In genomic region chrX:97402903-97403302, GRCh38 we compare ENCODE assay signal across 19 cellular contexts.
DNase-seq lines count a peak whose midpoint lies in the region; ATAC-seq and TF ChIP-seq lines count a peak whose summit lies in the region.
"Had no signal": no experiment of that assay in that cellular context is flagged by ENCODE, and none has a peak within 500 bp of the region (broad histone marks: within the 10 kb centered on the region; RNA-seq: fewer than 3 reads in every experiment).

No MANE protein-coding gene starts in this region.

- H3K27ac Mint-ChIP-seq in activated T-cell treated with anti-CD3 and anti-CD28 coated beads, Interleukin-2, amount 50 U/mL, for 24 hours = peak overlapping the region; percentile 74
- H3K27ac Mint-ChIP-seq in nephron progenitor cell = peak overlapping the region; percentile 54

- H3K9me3 ChIP-seq in MM.1S (replicated peaks; ENCODE audit: insufficient read depth, low read length) (no peaks in the 10 kb centered on the region), BE2C (no peaks in the 10 kb centered on the region)
- H3K9me3 ChIP-seq: SJCRH30 had no signal

- no peak overlapping the region for H3K9ac ChIP-seq in MM.1S (ENCODE audit: low read length)
- H3K9ac ChIP-seq: GM23248 had no signal

- peaks cover 50% of the 10 kb centered on the region for H3F3A ChIP-seq in MM.1S (ENCODE audit: insufficient read depth, low read length)

- H3K27me3 Mint-ChIP-seq in activated T-cell treated with anti-CD3 and anti-CD28 coated beads, Interleukin-2, amount 50 U/mL, for 24 hours = peaks cover 21% of the 10 kb centered on the region
- no peaks in the 10 kb centered on the region for H3K27me3 Mint-ChIP-seq in nephron progenitor cell (ENCODE audit: low read depth, poor library complexity)

- H3K4me3 ChIP-seq in GM12865 (ENCODE audit: low read depth, low read length) (no peak overlapping the region), MM.1S (ENCODE audit: low read length) (no peak overlapping the region), BE2C (ENCODE audit: low read depth, low read length) (no peak overlapping the region)
- H3K4me3 ChIP-seq: GM23248, PC-9, SJCRH30 had no signal

- H3K4me2 ChIP-seq in MM.1S (ENCODE audit: low read depth, low read length) = peak overlapping the region; percentile 74; the same call in 1 of the 2 replicates
- H3K4me2 ChIP-seq: PC-9 had no signal

- no peaks in the 10 kb centered on the region for H3K9me3 Mint-ChIP-seq in activated T-cell treated with anti-CD3 and anti-CD28 coated beads, Interleukin-2, amount 50 U/mL, for 24 hours
- H3K9me3 Mint-ChIP-seq in nephron progenitor cell = no peaks in the 10 kb centered on the region

- H3K27me3 ChIP-seq in MM.1S (replicated peaks; ENCODE audit: insufficient read depth, low read length) (no peaks in the 10 kb centered on the region), BE2C (no peaks in the 10 kb centered on the region)
- H3K27me3 ChIP-seq: SJCRH30 had no signal

- H4K20me1 ChIP-seq in MM.1S (ENCODE audit: insufficient read depth, low read length) = no peaks in the 10 kb centered on the region

- H3K36me3 Mint-ChIP-seq in activated T-cell treated with anti-CD3 and anti-CD28 coated beads, Interleukin-2, amount 50 U/mL, for 24 hours (ENCODE audit: low read depth) = no peaks in the 10 kb centered on the region
- H3K36me3 Mint-ChIP-seq in nephron progenitor cell (ENCODE audit: low read depth) = no peaks in the 10 kb centered on the region

- no peaks in the 10 kb centered on the region for H3K79me2 ChIP-seq in MM.1S (ENCODE audit: low read length)

- ATAC-seq in HG02571 (IDR thresholded peaks at IDR 0.05; ENCODE audit: unreplicated experiment) = no peak

- TF ChIP-seq CTCF in GM12865 (IDR thresholded peaks at IDR 0.05; ENCODE audit: insufficient read depth, low read depth, low read length, missing control alignments) = no peak
- no peak for TF ChIP-seq CTCF in MM.1S (IDR thresholded peaks at IDR 0.05; ENCODE audit: low read length)
- TF ChIP-seq CTCF in nephron progenitor cell (IDR thresholded peaks at IDR 0.05) = no peak
- TF ChIP-seq CTCF in BE2C (IDR thresholded peaks at IDR 0.05; ENCODE audit: low read depth, low read length) = no peak

- H3K9me2 ChIP-seq in MM.1S (replicated peaks; ENCODE audit: insufficient read depth, low read length) = no peaks in the 10 kb centered on the region

- no peak overlapping the region for H2AFZ ChIP-seq in MM.1S (ENCODE audit: low read length)
- H2AFZ ChIP-seq: GM23248, PC-9 had no signal

- no peak for DNase-seq in activated T-cell treated with anti-CD3 and anti-CD28 coated beads, Interleukin-2, amount 50 U/mL, for 24 hours
- DNase-seq in activated T-cell treated with anti-CD3 and anti-CD28 coated beads, Interleukin-2, amount 50 U/mL, for 1 hour = no peak
- peak; percentile 45 for DNase-seq in GM12865 (ENCODE audit: low read depth)
- DNase-seq in MM.1S = peak; percentile 70
- DNase-seq in nephron progenitor cell = no peak
- DNase-seq in BE2C = no peak
- DNase-seq: ACHN, DND-41, GM23248, HCEC 1CT, NCI-H1092 treated with DMSO at 0.1 percent for 48 hours, NCI-H146, NCI-H2029 treated with DMSO at 0.1 percent for 48 hours, NCI-H2171, NCI-H526, PC-9, SJCRH30 had no signal

- H3K4me1 Mint-ChIP-seq in activated T-cell treated with anti-CD3 and anti-CD28 coated beads, Interleukin-2, amount 50 U/mL, for 24 hours (ENCODE audit: low read depth) = peaks cover 51% of the 10 kb centered on the region
- H3K4me1 Mint-ChIP-seq in nephron progenitor cell = peaks cover 29% of the 10 kb centered on the region

- no peak overlapping the region; the same call in 1 of the 2 replicates for H3K27ac ChIP-seq in MM.1S (ENCODE audit: low read length)
- H3K27ac ChIP-seq: C4-2B, GM23248, PC-9, SJCRH30 had no signal

- peaks cover 50% of the 10 kb centered on the region for H3K4me1 ChIP-seq in MM.1S (ENCODE audit: low read length)
- no peaks in the 10 kb centered on the region for H3K4me1 ChIP-seq in BE2C
- H3K4me1 ChIP-seq: SJCRH30 had no signal

- H3K4me3 Mint-ChIP-seq in activated T-cell treated with anti-CD3 and anti-CD28 coated beads, Interleukin-2, amount 50 U/mL, for 24 hours = no peak overlapping the region
- H3K4me3 Mint-ChIP-seq in nephron progenitor cell = no peak overlapping the region

- H3K36me3 ChIP-seq in MM.1S (replicated peaks; ENCODE audit: insufficient read depth, low read length) (no peaks in the 10 kb centered on the region), BE2C (no peaks in the 10 kb centered on the region)
- H3K36me3 ChIP-seq: SJCRH30 had no signal

Comparison
In these comparisons a context has a peak if more than half of its experiments do, and no peak if none do; other contexts are left out.
1. DNase-seq: peak in GM12865 (single experiment) and MM.1S (single experiment); none in activated T-cell treated with anti-CD3 and anti-CD28 coated beads, Interleukin-2, amount 50 U/mL, for 24 hours (single experiment), activated T-cell treated with anti-CD3 and anti-CD28 coated beads, Interleukin-2, amount 50 U/mL, for 1 hour (single experiment), nephron progenitor cell (single experiment) and BE2C (single experiment).